ENCODE assay signal across 21 cellular contexts in the genomic region with DNA sequence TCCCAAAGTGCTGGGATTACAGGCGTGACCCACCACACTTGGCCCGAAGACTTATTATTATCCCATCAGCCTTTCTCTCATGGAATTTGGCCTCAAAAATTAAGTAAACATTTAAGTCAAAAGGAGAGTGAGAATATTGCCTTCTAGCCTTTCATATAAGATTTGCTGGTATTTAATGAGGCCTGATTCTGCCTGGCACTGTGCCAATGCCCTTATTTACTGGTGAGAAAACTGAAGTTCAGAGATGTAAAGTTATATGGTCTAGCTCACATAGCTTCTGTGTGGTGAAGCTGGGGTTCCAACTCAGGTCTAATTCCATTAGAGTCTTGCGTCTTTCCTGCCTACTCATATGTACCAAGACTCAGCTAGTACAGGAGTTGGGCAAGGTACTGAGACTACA.
A peak's percentile ranks its signal among the peaks of the same experiment; 100 is the strongest.
DNase-seq lines count a peak whose midpoint lies in the region; ATAC-seq, FAIRE-seq and TF ChIP-seq lines count a peak whose summit lies in the region.
"Had no signal": no experiment of that assay in that cellular context is flagged by ENCODE, and none has a peak within 500 bp of the region (broad histone marks: within the 10 kb centered on the region; RNA-seq: fewer than 3 reads in every experiment).

No MANE protein-coding gene starts in this region.

- TF ChIP-seq RAD21 in HepG2 (CRISPR knock-in tag; IDR thresholded peaks at IDR 0.05): no peak

- intact Hi-C loops in HepG2 (cut with micrococcal nuclease; ENCODE audit: unreplicated experiment) (no loop called here), right lobe of liver (cut with DNase I) (no loop called here), PC-3 (cut with micrococcal nuclease) (no loop called here)

- TF ChIP-seq CTCF in HepG2 (CRISPR knock-in tag; IDR thresholded peaks at IDR 0.05) (no peak), right lobe of liver (IDR thresholded peaks at IDR 0.05) (no peak), PC-3 (conservative IDR thresholded peaks at IDR 0.05; ENCODE audit: low read depth, low read length) (no peak)

- CTCF ChIA-PET in HepG2 (lab: Yijun Ruan, JAX; ENCODE audit: low intra/inter-chr PET ratio, low total read pairs): no interaction called here
- CTCF ChIA-PET in PC-3 (lab: Charles Lee): no interaction called here

- H3K4me2 ChIP-seq in HepG2 (ENCODE audit: low read depth, low read length) (no peak overlapping the region), PC-3 (ENCODE audit: low read length) (no peak overlapping the region)
- H3K4me2 ChIP-seq: A549; BLaER1 treated with 17β-estradiol and CSF1 and Interleukin-3, amounts not matched to agents 10 nM and 100 nM had no signal

- no peak for FAIRE-seq in HepG2 (lab: Jason Lieb, UNC)
- FAIRE-seq: A549, D721Med, GM12878, GM12892, GM18507 had no signal

- TF ChIP-seq EP300 in HepG2 (IDR thresholded peaks at IDR 0.05; ENCODE audit: low read depth in 2 of 2, low read length in 2 of 2): no peak
- no peak for TF ChIP-seq EP300 in HepG2 (CRISPR knock-in tag; IDR thresholded peaks at IDR 0.05; ENCODE audit: borderline replicate concordance)

- DNase-seq in HepG2 (ENCODE audit: low spot score) (no peak), right lobe of liver (no peak), NCI-H69 (lab: John Stamatoyannopoulos, UW) (peak; percentile 5), dedifferentiated amniotic fluid mesenchymal stem cell (ENCODE audit: extremely low spot score) (peak; percentile 8), PC-3 (no peak), NCI-H345 (lab: John Stamatoyannopoulos, UW) (no peak)
- DNase-seq: AML-193; Caco-2; Calu3; CD4-positive, alpha-beta T cell; CD8-positive, alpha-beta T cell; DMS79 treated with DMSO at 0.1 percent for 48 hours; GDM1 had no signal

- H4K20me1 ChIP-seq in HepG2 (ENCODE audit: insufficient read depth, low read length) (no peaks in the 10 kb centered on the region), PC-3 (ENCODE audit: low read length) (no peaks in the 10 kb centered on the region)
- H4K20me1 ChIP-seq: BLaER1 treated with 17β-estradiol and CSF1 and Interleukin-3, amounts not matched to agents 10 nM and 100 nM had no signal

- H3K4me1 ChIP-seq in HepG2 (ENCODE audit: insufficient read depth, low read length) (no peaks in the 10 kb centered on the region), right lobe of liver (no peaks in the 10 kb centered on the region), PC-3 (ENCODE audit: insufficient read depth, low read length) (no peaks in the 10 kb centered on the region)
- H3K4me1 ChIP-seq: A549; BLaER1 treated with 17β-estradiol and CSF1 and Interleukin-3, amounts not matched to agents 10 nM and 100 nM; Caco-2 had no signal

- no peak for ATAC-seq in HepG2
- ATAC-seq in right lobe of liver: no peak
- no peak for ATAC-seq in PC-3
- ATAC-seq: A549; CD8-positive, alpha-beta T cell; GM12878 had no signal

- H3F3A ChIP-seq in PC-3 (ENCODE audit: low read length, unreplicated experiment): no peaks in the 10 kb centered on the region

- H3K27ac ChIP-seq in HepG2 (ENCODE audit: extremely low read length, insufficient read depth, low read length): no peak overlapping the region
- no peak overlapping the region for H3K27ac ChIP-seq in right lobe of liver
- no peak overlapping the region for H3K27ac ChIP-seq in PC-3 (ENCODE audit: low read length)
- H3K27ac ChIP-seq: 22Rv1; A549; BLaER1 treated with 17β-estradiol and CSF1 and Interleukin-3, amounts not matched to agents 10 nM and 100 nM; C4-2B had no signal

- H3K27me3 ChIP-seq in HepG2 (ENCODE audit: control insufficient read depth in 1 of 2, insufficient read depth in 2 of 2, low read length in 2 of 2): no peaks in the 10 kb centered on the region
- no peaks in the 10 kb centered on the region for H3K27me3 ChIP-seq in right lobe of liver
- H3K27me3 ChIP-seq in PC-3 (ENCODE audit: low read length): peaks cover 18% of the 10 kb centered on the region
- H3K27me3 ChIP-seq: BLaER1 treated with 17β-estradiol and CSF1 and Interleukin-3, amounts not matched to agents 10 nM and 100 nM had no signal

- no TSS peak for BruUV-seq in HepG2 (replicated peaks; lab: Mats Ljungman, UMichigan)
- no TSS peak for BruUV-seq in PC-3 (replicated peaks; lab: Mats Ljungman, UMichigan)

- H3K9ac ChIP-seq in HepG2 (ENCODE audit: insufficient read depth, low read depth, low read length) (no peak overlapping the region), PC-3 (ENCODE audit: low read length) (no peak overlapping the region)
- H3K9ac ChIP-seq: BLaER1 treated with 17β-estradiol and CSF1 and Interleukin-3, amounts not matched to agents 10 nM and 100 nM had no signal

- TF ChIP-seq POLR2A in HepG2 (IDR thresholded peaks at IDR 0.05; ENCODE audit: insufficient read depth in 1 of 2, low read depth in 2 of 2, low read length in 2 of 2) (no peak), right lobe of liver (IDR thresholded peaks at IDR 0.05) (no peak)

- H3K4me3 ChIP-seq in HepG2 (replicated peaks in 1 of 3; ENCODE audit: insufficient read depth in 1 of 3, low read depth in 2 of 3, low read length in 3 of 3) (no peak overlapping the region), right lobe of liver (no peak overlapping the region), PC-3 (ENCODE audit: low read length) (no peak overlapping the region)
- H3K4me3 ChIP-seq: A549; BLaER1 treated with 17β-estradiol and CSF1 and Interleukin-3, amounts not matched to agents 10 nM and 100 nM; GM12878 had no signal

- H3K36me3 ChIP-seq in HepG2 (replicated peaks in 1 of 2; ENCODE audit: control insufficient read depth in 1 of 2, insufficient read depth in 2 of 2, low read length in 2 of 2) (no peaks in the 10 kb centered on the region), right lobe of liver (no peaks in the 10 kb centered on the region), PC-3 (ENCODE audit: low read depth, low read length) (no peaks in the 10 kb centered on the region)
- H3K36me3 ChIP-seq: BLaER1 treated with 17β-estradiol and CSF1 and Interleukin-3, amounts not matched to agents 10 nM and 100 nM had no signal

- H3K9me3 ChIP-seq in HepG2 (ENCODE audit: low read length): no peaks in the 10 kb centered on the region
- no peaks in the 10 kb centered on the region for H3K9me3 ChIP-seq in right lobe of liver
- H3K9me3 ChIP-seq in PC-3 (ENCODE audit: low read length): no peaks in the 10 kb centered on the region
- H3K9me3 ChIP-seq: A549; BLaER1 treated with 17β-estradiol and CSF1 and Interleukin-3, amounts not matched to agents 10 nM and 100 nM; Caco-2 had no signal

- H3K79me2 ChIP-seq in HepG2 (ENCODE audit: insufficient read depth, low read length) (no peaks in the 10 kb centered on the region), PC-3 (ENCODE audit: low read length) (no peaks in the 10 kb centered on the region)

- 32% methylated on average over 3 of the region's 3 CpGs for WGBS in HepG2 (ENCODE audit: low lambda C conversion rate)
- WGBS in right lobe of liver (ENCODE audit: insufficient coverage, low coverage, low lambda C conversion rate, missing lambda C conversion rate): 79% methylated on average over 3 of the region's 3 CpGs

- H2AFZ ChIP-seq in HepG2 (ENCODE audit: low read length) (no peak overlapping the region), PC-3 (ENCODE audit: low read length) (no peak overlapping the region)

- H3K9me2 ChIP-seq in PC-3 (replicated peaks; ENCODE audit: low read length): no peaks in the 10 kb centered on the region

- POLR2A ChIA-PET in HepG2 (lab: Yijun Ruan, JAX) (no interaction called here), PC-3 (lab: Charles Lee; ENCODE audit: unreplicated experiment) (no interaction called here)

- in situ Hi-C loops in HepG2 (cut with HindIII; ENCODE audit: extremely low pct_ligation_motif_present, low pct_unique_long_range_greater_than_20kb): no loop called here

TF ChIP-seq in HepG2, 621 proteins besides CTCF, POLR2A, EP300 and RAD21:
- TF ChIP-seq ZNF7 (CRISPR knock-in tag; IDR thresholded peaks at IDR 0.05) (no peak), LCORL (IDR thresholded peaks at IDR 0.05) (0 out of 2 replicates have a peak, but pooled peaks have one; percentile 21), LCORL (CRISPR knock-in tag; IDR thresholded peaks at IDR 0.05) (no peak)

Comparison
In these comparisons a context has a peak if more than half of its experiments do, and no peak if none do; other contexts are left out.
1. DNase-seq: peak in NCI-H69 (single experiment) and dedifferentiated amniotic fluid mesenchymal stem cell (single experiment); none in HepG2 (single experiment), right lobe of liver (0 of 3), PC-3 (single experiment) and NCI-H345 (single experiment).